ENCODE assay signal across 1 cellular context in genomic region chr14:21382886-21383847, GRCh38.
TF ChIP-seq lines count a peak whose summit lies in the region.

No MANE protein-coding gene starts in this region.

TF ChIP-seq in K562, 482 proteins besides CTCF, POLR2A, EP300 and RAD21 (continued from another document):
- TF ChIP-seq NRF1 (conservative IDR thresholded peaks at IDR 0.05 in 1 of 2, IDR thresholded peaks at IDR 0.05 in 1 of 2) (0 out of 4 replicates have a peak, but pooled peaks of 1 of the 2 experiments have one; percentile 9), SRSF1 (IDR thresholded peaks at IDR 0.05; ENCODE audit: low read depth, low read length) (no peak), BRD9 (IDR thresholded peaks at IDR 0.05; ENCODE audit: low read depth, partially characterized antibody) (no peak), STAT5B (CRISPR knock-in tag; IDR thresholded peaks at IDR 0.05) (no peak), SMAD1 (IDR thresholded peaks at IDR 0.05; ENCODE audit: low read depth, low read length, partially characterized antibody) (no peak), IFI16 (CRISPR knock-in tag; IDR thresholded peaks at IDR 0.05) (no peak), SIN3A (IDR thresholded peaks at IDR 0.05; ENCODE audit: borderline replicate concordance in 2 of 2, control insufficient read depth in 1 of 2, low read depth in 2 of 2, low read length in 2 of 2) (peak in 1 of 2 experiments; percentile 38; a peak in 1 of 4 replicates), POLR2AphosphoS2 (IDR thresholded peaks at IDR 0.05; ENCODE audit: low read length) (no peak), RBFOX2 (IDR thresholded peaks at IDR 0.05; ENCODE audit: low read depth, low read length) (peak; percentile 54; the same call in 1 of the 2 replicates), HDAC1 (IDR thresholded peaks at IDR 0.05) (0 out of 4 replicates have a peak, but pooled peaks of 1 of the 2 experiments have one; percentile 14), PTBP1 (IDR thresholded peaks at IDR 0.05; ENCODE audit: low read depth, low read length) (no peak), TBP (optimal IDR thresholded peaks at IDR 0.05; ENCODE audit: low read depth, low read length) (peak; percentile 36), SUPT5H (IDR thresholded peaks at IDR 0.05) (0 out of 2 replicates have a peak, but pooled peaks have one; percentile 8), RBM34 (IDR thresholded peaks at IDR 0.05; ENCODE audit: borderline replicate concordance, insufficient read depth, low read length) (no peak), TAF7 (tag; IDR thresholded peaks at IDR 0.05) (no peak), SIRT6 (IDR thresholded peaks at IDR 0.05; ENCODE audit: low read depth, low read length) (no peak), CSDE1 (IDR thresholded peaks at IDR 0.05) (no peak), GABPA (tag; conservative IDR thresholded peaks at IDR 0.05; ENCODE audit: low read depth) (0 out of 2 replicates have a peak, but pooled peaks have one; percentile 86), ZBTB5 (IDR thresholded peaks at IDR 0.05) (no peak), YY1 (IDR thresholded peaks at IDR 0.05; ENCODE audit: borderline replicate concordance in 1 of 3, control insufficient read depth in 1 of 3, extremely low read depth in 1 of 3, insufficient read depth in 3 of 3, insufficient read length in 1 of 3, insufficient replicate concordance in 2 of 3, low read depth in 1 of 3, low read length in 2 of 3) (peak in 1 of 3 experiments; percentile 30), BCOR (IDR thresholded peaks at IDR 0.05) (no peak)
- TF ChIP-seq, protein P1, sequence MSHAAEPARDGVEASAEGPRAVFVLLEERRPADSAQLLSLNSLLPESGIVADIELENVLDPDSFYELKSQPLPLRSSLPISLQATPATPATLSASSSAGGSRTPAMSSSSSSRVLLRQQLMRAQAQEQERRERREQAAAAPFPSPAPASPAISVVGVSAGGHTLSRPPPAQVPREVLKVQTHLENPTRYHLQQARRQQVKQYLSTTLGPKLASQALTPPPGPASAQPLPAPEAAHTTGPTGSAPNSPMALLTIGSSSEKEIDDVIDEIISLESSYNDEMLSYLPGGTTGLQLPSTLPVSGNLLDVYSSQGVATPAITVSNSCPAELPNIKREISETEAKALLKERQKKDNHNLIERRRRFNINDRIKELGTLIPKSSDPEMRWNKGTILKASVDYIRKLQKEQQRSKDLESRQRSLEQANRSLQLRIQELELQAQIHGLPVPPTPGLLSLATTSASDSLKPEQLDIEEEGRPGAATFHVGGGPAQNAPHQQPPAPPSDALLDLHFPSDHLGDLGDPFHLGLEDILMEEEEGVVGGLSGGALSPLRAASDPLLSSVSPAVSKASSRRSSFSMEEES (CRISPR knock-in tag; IDR thresholded peaks at IDR 0.05): no peak
- TF ChIP-seq, protein P2, sequence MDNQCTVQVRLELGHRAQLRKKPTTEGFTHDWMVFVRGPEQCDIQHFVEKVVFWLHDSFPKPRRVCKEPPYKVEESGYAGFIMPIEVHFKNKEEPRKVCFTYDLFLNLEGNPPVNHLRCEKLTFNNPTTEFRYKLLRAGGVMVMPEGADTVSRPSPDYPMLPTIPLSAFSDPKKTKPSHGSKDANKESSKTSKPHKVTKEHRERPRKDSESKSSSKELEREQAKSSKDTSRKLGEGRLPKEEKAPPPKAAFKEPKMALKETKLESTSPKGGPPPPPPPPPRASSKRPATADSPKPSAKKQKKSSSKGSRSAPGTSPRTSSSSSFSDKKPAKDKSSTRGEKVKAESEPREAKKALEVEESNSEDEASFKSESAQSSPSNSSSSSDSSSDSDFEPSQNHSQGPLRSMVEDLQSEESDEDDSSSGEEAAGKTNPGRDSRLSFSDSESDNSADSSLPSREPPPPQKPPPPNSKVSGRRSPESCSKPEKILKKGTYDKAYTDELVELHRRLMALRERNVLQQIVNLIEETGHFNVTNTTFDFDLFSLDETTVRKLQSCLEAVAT (IDR thresholded peaks at IDR 0.05): 0 out of 4 replicates have a peak, but pooled peaks of 1 of the 2 experiments have one; percentile 41
- TF ChIP-seq, protein P3, sequence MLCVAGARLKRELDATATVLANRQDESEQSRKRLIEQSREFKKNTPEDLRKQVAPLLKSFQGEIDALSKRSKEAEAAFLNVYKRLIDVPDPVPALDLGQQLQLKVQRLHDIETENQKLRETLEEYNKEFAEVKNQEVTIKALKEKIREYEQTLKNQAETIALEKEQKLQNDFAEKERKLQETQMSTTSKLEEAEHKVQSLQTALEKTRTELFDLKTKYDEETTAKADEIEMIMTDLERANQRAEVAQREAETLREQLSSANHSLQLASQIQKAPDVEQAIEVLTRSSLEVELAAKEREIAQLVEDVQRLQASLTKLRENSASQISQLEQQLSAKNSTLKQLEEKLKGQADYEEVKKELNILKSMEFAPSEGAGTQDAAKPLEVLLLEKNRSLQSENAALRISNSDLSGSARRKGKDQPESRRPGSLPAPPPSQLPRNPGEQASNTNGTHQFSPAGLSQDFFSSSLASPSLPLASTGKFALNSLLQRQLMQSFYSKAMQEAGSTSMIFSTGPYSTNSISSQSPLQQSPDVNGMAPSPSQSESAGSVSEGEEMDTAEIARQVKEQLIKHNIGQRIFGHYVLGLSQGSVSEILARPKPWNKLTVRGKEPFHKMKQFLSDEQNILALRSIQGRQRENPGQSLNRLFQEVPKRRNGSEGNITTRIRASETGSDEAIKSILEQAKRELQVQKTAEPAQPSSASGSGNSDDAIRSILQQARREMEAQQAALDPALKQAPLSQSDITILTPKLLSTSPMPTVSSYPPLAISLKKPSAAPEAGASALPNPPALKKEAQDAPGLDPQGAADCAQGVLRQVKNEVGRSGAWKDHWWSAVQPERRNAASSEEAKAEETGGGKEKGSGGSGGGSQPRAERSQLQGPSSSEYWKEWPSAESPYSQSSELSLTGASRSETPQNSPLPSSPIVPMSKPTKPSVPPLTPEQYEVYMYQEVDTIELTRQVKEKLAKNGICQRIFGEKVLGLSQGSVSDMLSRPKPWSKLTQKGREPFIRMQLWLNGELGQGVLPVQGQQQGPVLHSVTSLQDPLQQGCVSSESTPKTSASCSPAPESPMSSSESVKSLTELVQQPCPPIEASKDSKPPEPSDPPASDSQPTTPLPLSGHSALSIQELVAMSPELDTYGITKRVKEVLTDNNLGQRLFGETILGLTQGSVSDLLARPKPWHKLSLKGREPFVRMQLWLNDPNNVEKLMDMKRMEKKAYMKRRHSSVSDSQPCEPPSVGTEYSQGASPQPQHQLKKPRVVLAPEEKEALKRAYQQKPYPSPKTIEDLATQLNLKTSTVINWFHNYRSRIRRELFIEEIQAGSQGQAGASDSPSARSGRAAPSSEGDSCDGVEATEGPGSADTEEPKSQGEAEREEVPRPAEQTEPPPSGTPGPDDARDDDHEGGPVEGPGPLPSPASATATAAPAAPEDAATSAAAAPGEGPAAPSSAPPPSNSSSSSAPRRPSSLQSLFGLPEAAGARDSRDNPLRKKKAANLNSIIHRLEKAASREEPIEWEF (CRISPR knock-in tag; IDR thresholded peaks at IDR 0.05): no peak
- TF ChIP-seq, protein P4, sequence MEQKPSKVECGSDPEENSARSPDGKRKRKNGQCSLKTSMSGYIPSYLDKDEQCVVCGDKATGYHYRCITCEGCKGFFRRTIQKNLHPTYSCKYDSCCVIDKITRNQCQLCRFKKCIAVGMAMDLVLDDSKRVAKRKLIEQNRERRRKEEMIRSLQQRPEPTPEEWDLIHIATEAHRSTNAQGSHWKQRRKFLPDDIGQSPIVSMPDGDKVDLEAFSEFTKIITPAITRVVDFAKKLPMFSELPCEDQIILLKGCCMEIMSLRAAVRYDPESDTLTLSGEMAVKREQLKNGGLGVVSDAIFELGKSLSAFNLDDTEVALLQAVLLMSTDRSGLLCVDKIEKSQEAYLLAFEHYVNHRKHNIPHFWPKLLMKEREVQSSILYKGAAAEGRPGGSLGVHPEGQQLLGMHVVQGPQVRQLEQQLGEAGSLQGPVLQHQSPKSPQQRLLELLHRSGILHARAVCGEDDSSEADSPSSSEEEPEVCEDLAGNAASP (IDR thresholded peaks at IDR 0.05): no peak
